2 cellular contexts compared by ENCODE assay signal in genomic region chr4:184384810-184385557, GRCh38.
TF ChIP-seq lines count a peak whose summit lies in the region.

No MANE protein-coding gene starts in this region.

TF ChIP-seq in SK-N-SH, 30 proteins besides CTCF, POLR2A, EP300 and RAD21 (continued from another document):
- TF ChIP-seq MEF2A (IDR thresholded peaks at IDR 0.05; ENCODE audit: borderline replicate concordance, low read depth) (no peak), FOXJ3 (CRISPR knock-in tag; IDR thresholded peaks at IDR 0.05) (no peak), IRF3 (IDR thresholded peaks at IDR 0.05; ENCODE audit: low read depth, low read length) (no peak), TCF12 (IDR thresholded peaks at IDR 0.05) (no peak), RCOR1 (IDR thresholded peaks at IDR 0.05; ENCODE audit: low read length) (no peak), SMC3 (IDR thresholded peaks at IDR 0.05; ENCODE audit: low read depth, low read length) (no peak), GATA2 (CRISPR knock-in tag; IDR thresholded peaks at IDR 0.05) (no peak)

TF ChIP-seq in SK-N-SH treated with all-trans-retinoic acid at 6 μM for 48 hours, 23 proteins besides CTCF, POLR2A, EP300 and RAD21 (continued from another document):
- TF ChIP-seq ZNF70 (CRISPR knock-in tag; IDR thresholded peaks at IDR 0.05) = no peak
- no peak for TF ChIP-seq ESRRG (CRISPR knock-in tag; IDR thresholded peaks at IDR 0.05)
- TF ChIP-seq TSHZ2 (CRISPR knock-in tag; IDR thresholded peaks at IDR 0.05) = no peak
